Comparison of ENCODE assay signal across 8 cellular contexts in the genomic region with DNA sequence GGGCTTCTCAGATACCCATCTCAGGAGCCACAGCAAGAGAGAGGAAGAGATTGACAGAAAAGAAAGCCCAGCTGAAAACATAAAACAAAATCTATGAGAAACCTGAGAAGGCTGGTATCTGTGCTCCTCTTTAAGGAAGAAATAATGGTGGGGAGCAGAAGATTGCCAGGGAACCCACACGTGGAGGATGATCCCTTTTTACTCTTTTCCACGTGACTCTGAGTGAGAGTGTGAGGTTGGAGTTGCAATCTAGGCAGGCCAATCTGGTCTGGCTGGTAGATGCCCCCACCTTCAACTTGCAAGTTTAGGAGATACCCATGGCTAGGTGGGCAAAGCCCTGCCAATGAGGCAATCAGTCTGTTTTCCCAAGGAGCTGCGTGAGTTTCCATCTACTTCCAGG.
"Had no signal": no experiment of that assay in that cellular context is flagged by ENCODE, and none has a peak within 500 bp of the region (broad histone marks: within the 10 kb centered on the region; RNA-seq: fewer than 3 reads in every experiment).

No MANE protein-coding gene starts in this region.

- FAIRE-seq: G401.6, GM12878, GM12891, GM12892, GM18507, GM19239 had no signal

- DNase-seq: GDM1, GF-D8 had no signal

- H3K4me3 ChIP-seq: GM12878 had no signal

- ATAC-seq: GM12878 had no signal
